In genomic region chr2:140861666-140862065, GRCh38 we compare ENCODE assay signal across 26 cellular contexts.
"Had no signal": no experiment of that assay in that cellular context is flagged by ENCODE, and none has a peak within 500 bp of the region (broad histone marks: within the 10 kb centered on the region; RNA-seq: fewer than 3 reads in every experiment).

No MANE protein-coding gene starts in this region.

- DNase-seq: activated CD4-positive, alpha-beta T cell treated with anti-CD3 and anti-CD28 coated beads for 36 hours; activated CD4-positive, CD25-positive, alpha-beta regulatory T cell; activated CD8-positive, alpha-beta memory T cell treated with anti-CD3 and anti-CD28 coated beads, Interleukin-2, amount 10 ng/mL, durations not matched to agents 7 days and 5 days; activated CD8-positive, alpha-beta T cell treated with anti-CD3 and anti-CD28 coated beads, Interleukin-2, amount 10 ng/mL, durations not matched to agents 7 days and 5 days; activated naive CD8-positive, alpha-beta T cell treated with anti-CD3 and anti-CD28 coated beads, Interleukin-2, amount 50 U/mL, for 24 hours; activated T-cell treated with anti-CD3 and anti-CD28 coated beads, Interleukin-2, amount 50 U/mL, for 48 hours; amygdala; central memory CD4-positive, alpha-beta T cell; endodermal cell; foreskin keratinocyte; kidney glomerular epithelial cell; left lung; lower lobe of right lung; mesenchymal stem cell; naive thymus-derived CD8-positive, alpha-beta T cell; nucleus accumbens; pancreas; stimulated activated CD4-positive, alpha-beta T cell treated with anti-CD3 and anti-CD28 coated beads, Interleukin-15, amount 100 ng/mL, for 24 hours; stimulated activated CD4-positive, alpha-beta T cell treated with anti-CD3 and anti-CD28 coated beads, Interleukin-2, amount 100 ng/mL, for 24 hours; stimulated activated naive CD4-positive, alpha-beta T cell; tibial artery; upper lobe of right lung had no signal

- H3K4me3 ChIP-seq: breast epithelium, left lung, lower lobe of right lung, pancreas, prostate gland, right atrium auricular region, suprapubic skin, tibial artery, upper lobe of right lung had no signal

- H3K27ac ChIP-seq: breast epithelium, foreskin keratinocyte, left lung, lower lobe of right lung, pancreas, prostate gland, right atrium auricular region, suprapubic skin, tibial artery, upper lobe of right lung had no signal
